16 cellular contexts compared by ENCODE assay signal in the genomic region with DNA sequence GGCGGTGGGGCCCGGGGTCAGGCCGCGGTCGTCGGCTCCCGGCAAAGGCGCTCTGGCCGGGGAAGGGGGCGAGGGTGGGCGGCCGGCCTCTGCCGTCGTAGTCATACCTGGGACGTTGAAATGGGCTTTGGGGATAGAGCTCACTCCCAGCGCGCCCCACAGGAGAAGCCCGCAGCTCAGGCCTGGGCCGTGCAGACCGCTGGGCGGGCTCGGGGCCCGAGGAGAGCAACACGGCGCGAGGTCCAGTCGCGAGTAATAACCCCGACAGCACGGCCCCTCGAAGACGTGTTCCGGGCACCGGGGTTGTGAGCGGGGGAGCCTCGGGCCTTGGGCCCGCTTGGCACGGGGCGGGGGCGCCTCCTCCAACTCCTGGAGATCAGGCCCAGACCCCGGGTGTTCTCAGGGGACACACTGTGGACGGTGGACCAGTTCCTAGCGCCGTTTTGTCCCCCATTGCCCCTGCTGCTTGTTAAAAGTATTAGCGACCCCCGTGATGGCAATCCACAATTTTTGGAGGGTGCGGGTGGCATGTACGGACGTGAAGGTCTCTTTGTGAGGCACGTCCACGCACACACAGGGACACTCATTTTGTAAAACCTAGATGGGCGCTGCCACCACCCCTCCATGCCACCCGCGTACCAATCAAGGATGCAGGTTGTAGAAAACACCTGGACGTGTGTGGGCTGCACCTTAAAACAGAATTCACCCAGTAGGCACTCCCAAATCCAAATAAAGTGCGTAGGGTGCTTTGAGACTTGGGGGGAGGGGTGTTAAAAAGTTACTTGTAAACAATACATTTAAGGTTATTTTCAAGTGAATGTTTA. TPM values are rescaled to one million over a fixed set of nuclear protein-coding genes. Genes with fewer than 3 reads are reported as not detected.
DNase-seq lines count a peak whose midpoint lies in the region; ATAC-seq and TF ChIP-seq lines count a peak whose summit lies in the region.
"Had no signal": no experiment of that assay in that cellular context is flagged by ENCODE, and none has a peak within 500 bp of the region (broad histone marks: within the 10 kb centered on the region; RNA-seq: fewer than 3 reads in every experiment).

No MANE protein-coding gene starts in this region.

- H3K4me3 Mint-ChIP-seq in stimulated activated naive CD8-positive, alpha-beta T cell treated with anti-CD3 and anti-CD28 coated beads, Interleukin-15, amount 100 ng/mL, for 72 hours, result no peak overlapping the region
- H3K4me3 Mint-ChIP-seq in osteocyte (ENCODE audit: unreplicated experiment), result no peak overlapping the region

- no peaks in the 10 kb centered on the region for H3K9me3 Mint-ChIP-seq in stimulated activated naive CD8-positive, alpha-beta T cell treated with anti-CD3 and anti-CD28 coated beads, Interleukin-15, amount 100 ng/mL, for 72 hours
- H3K9me3 Mint-ChIP-seq in osteocyte (ENCODE audit: unreplicated experiment), result no peaks in the 10 kb centered on the region
- H3K9me3 Mint-ChIP-seq: activated naive CD4-positive, alpha-beta T cell treated with anti-CD3 and anti-CD28 coated beads, Interleukin-2, amount 50 U/mL, for 24 hours had no signal

- H3K27ac Mint-ChIP-seq in stimulated activated naive CD8-positive, alpha-beta T cell treated with anti-CD3 and anti-CD28 coated beads, Interleukin-15, amount 100 ng/mL, for 72 hours, result no peak overlapping the region
- peak overlapping the region; percentile 63 for H3K27ac Mint-ChIP-seq in osteocyte (ENCODE audit: unreplicated experiment)
- H3K27ac Mint-ChIP-seq: activated naive CD4-positive, alpha-beta T cell treated with anti-CD3 and anti-CD28 coated beads, Interleukin-2, amount 50 U/mL, for 24 hours had no signal

- H3K27ac ChIP-seq in iPS-20b (ENCODE audit: low read length) (no peak overlapping the region), stomach (no peak overlapping the region)
- H3K27ac ChIP-seq: BLaER1 treated with 17β-estradiol and CSF1 and Interleukin-3, amounts not matched to agents 10 nM and 100 nM; brain microvascular endothelial cell; Peyer's patch; upper lobe of right lung had no signal

- H3K9ac ChIP-seq in iPS-20b (ENCODE audit: low read depth, low read length), result no peak overlapping the region
- H3K9ac ChIP-seq: BLaER1 treated with 17β-estradiol and CSF1 and Interleukin-3, amounts not matched to agents 10 nM and 100 nM had no signal

- no peak for TF ChIP-seq POLR2A in stomach (IDR thresholded peaks at IDR 0.05)

- intact Hi-C loops in stomach (cut with DNase I; ENCODE audit: low total_unique reads), result no loop called here

- no peak for TF ChIP-seq CTCF in osteocyte (IDR thresholded peaks at IDR 0.05)
- TF ChIP-seq CTCF in stomach (IDR thresholded peaks at IDR 0.05), result no peak

- H3K4me1 ChIP-seq in iPS-20b (ENCODE audit: insufficient read depth, low read length) (no peaks in the 10 kb centered on the region), stomach (peaks cover 9 to 32% (median 24%) of the 10 kb centered on the region in 4 donors)
- H3K4me1 ChIP-seq: BLaER1 treated with 17β-estradiol and CSF1 and Interleukin-3, amounts not matched to agents 10 nM and 100 nM had no signal

- no peak for TF ChIP-seq EP300 in stomach (IDR thresholded peaks at IDR 0.05)

- H3K27me3 ChIP-seq in iPS-20b (ENCODE audit: insufficient read depth, low read length) (peaks cover 100% of the 10 kb centered on the region), stomach (peaks cover 17 to 99% (median 61%) of the 10 kb centered on the region in 3 donors)

- peaks cover 96% of the 10 kb centered on the region for H3K27me3 Mint-ChIP-seq in stimulated activated naive CD8-positive, alpha-beta T cell treated with anti-CD3 and anti-CD28 coated beads, Interleukin-15, amount 100 ng/mL, for 72 hours
- H3K27me3 Mint-ChIP-seq in osteocyte (ENCODE audit: unreplicated experiment), result no peaks in the 10 kb centered on the region

- peaks cover 12% of the 10 kb centered on the region for H3K36me3 Mint-ChIP-seq in osteocyte (ENCODE audit: unreplicated experiment)

- DNase-seq in stimulated activated naive CD8-positive, alpha-beta T cell treated with anti-CD3 and anti-CD28 coated beads, Interleukin-15, amount 100 ng/mL, for 72 hours, result no peak
- DNase-seq in stimulated activated naive CD8-positive, alpha-beta T cell treated with anti-CD3 and anti-CD28 coated beads, Interleukin-15, Interleukin-2, amounts not matched to agents 100 U/mL and 50 U/mL, for 24 hours, result no peak
- DNase-seq in osteocyte (ENCODE audit: extremely low spot score, unreplicated experiment) (no peak), SK-N-DZ (ENCODE audit: low spot score) (no peak), stomach (no peak)
- no peak for DNase-seq in effector CD8-positive, alpha-beta T cell (lab: John Stamatoyannopoulos, UW)
- DNase-seq: activated CD4-positive, alpha-beta T cell treated with anti-CD3 and anti-CD28 coated beads, Interleukin-2, amount 50 U/mL, for 1 hour; activated T-cell treated with anti-CD3 and anti-CD28 coated beads for 4 hours; brain microvascular endothelial cell; NCI-H1092 treated with DMSO at 0.1 percent for 48 hours had no signal

- peaks cover 23% of the 10 kb centered on the region for H3K4me1 Mint-ChIP-seq in stimulated activated naive CD8-positive, alpha-beta T cell treated with anti-CD3 and anti-CD28 coated beads, Interleukin-15, amount 100 ng/mL, for 72 hours
- H3K4me1 Mint-ChIP-seq in osteocyte (ENCODE audit: unreplicated experiment), result peaks cover 69% of the 10 kb centered on the region

- WGBS in stomach, 5 donors, result 66 to 78% (median 68%) methylated on average over 27 to 56 of the region's 56 CpGs

- H3K4me3 ChIP-seq in iPS-20b (ENCODE audit: low read length), result 0 out of 2 replicates have a peak overlapping the region, but pooled peaks have one; percentile 50
- H3K4me3 ChIP-seq in stomach, result peak overlapping the region in 1 of 4 donors; percentile 32
- H3K4me3 ChIP-seq: BLaER1 treated with 17β-estradiol and CSF1 and Interleukin-3, amounts not matched to agents 10 nM and 100 nM had no signal

- H3K9me3 ChIP-seq in iPS-20b (ENCODE audit: insufficient read depth, low read depth, low read length) (peaks cover 15% of the 10 kb centered on the region; the same call in 1 of the 2 replicates), stomach (no peaks in the 10 kb centered on the region)
- H3K9me3 ChIP-seq: Peyer's patch, upper lobe of right lung had no signal

- ATAC-seq in stimulated activated naive CD8-positive, alpha-beta T cell treated with anti-CD3 and anti-CD28 coated beads, Interleukin-15, amount 100 ng/mL, for 72 hours, result peak; percentile 5
- ATAC-seq in stimulated activated naive CD8-positive, alpha-beta T cell treated with anti-CD3 and anti-CD28 coated beads, Interleukin-15, Interleukin-2, amounts not matched to agents 100 U/mL and 50 U/mL, for 24 hours, result no peak
- no peak for ATAC-seq in HG03565 (IDR thresholded peaks at IDR 0.05; ENCODE audit: unreplicated experiment)

- H3K36me3 ChIP-seq in iPS-20b (ENCODE audit: insufficient read depth, low read depth, low read length) (no peaks in the 10 kb centered on the region), stomach (peaks cover 0 to 43% (median 37%) of the 10 kb centered on the region in 4 donors)
- H3K36me3 ChIP-seq: brain microvascular endothelial cell, upper lobe of right lung had no signal

RNA-seq across cellular contexts. Expression of a gene that starts 11.0 kb away (rescaled TPM):
- total RNA-seq in osteocyte (106 and 108 TPM in 2 replicates), stomach (1 to 10 TPM; 2.0 to 8.3 (median 4.7) TPM)
- 14.2 and 15.1 TPM in 2 replicates for polyA plus RNA-seq in SK-N-DZ (2014; cell fraction: cytosol; rRNA removed)
- 10.1 and 11.9 TPM in 2 replicates for polyA plus RNA-seq in SK-N-DZ (2014; cell fraction: nucleus; rRNA removed)
- polyA plus RNA-seq in stomach, result 1 to 10 TPM in 1 of 3 donors, under 1 TPM in 2; 0.25 to 1.7 (median 0.31) TPM

Comparison
In these comparisons a context has a peak if more than half of its experiments do, and no peak if none do; other contexts are left out.
1. RNA of a gene that starts 11.0 kb away (total RNA-seq): 106 to 108 TPM in osteocyte; 2.0 to 8.3 TPM in stomach; every median in the first group is over 10 times any median in the second.